ENCODE assay signal across 8 cellular contexts in genomic region chr14:74459289-74459946, GRCh38. TPM values are rescaled to one million over a fixed set of nuclear protein-coding genes. Genes with fewer than 3 reads are reported as not detected.
DNase-seq lines count a peak whose midpoint lies in the region; ATAC-seq and TF ChIP-seq lines count a peak whose summit lies in the region.

No MANE protein-coding gene starts in this region.

- no peak overlapping the region for H3K4me3 Mint-ChIP-seq in glutamatergic neuron (ENCODE audit: unreplicated experiment)

- peaks cover 11% of the 10 kb centered on the region for H3K36me3 Mint-ChIP-seq in glutamatergic neuron (ENCODE audit: unreplicated experiment)

- peaks cover 9% of the 10 kb centered on the region for H3K9me3 Mint-ChIP-seq in glutamatergic neuron (ENCODE audit: unreplicated experiment)

- TF ChIP-seq CTCF in glutamatergic neuron (IDR thresholded peaks at IDR 0.05; ENCODE audit: partially characterized antibody, unreplicated experiment), result peak; percentile 79

- ATAC-seq in HG03457 (IDR thresholded peaks at IDR 0.05; ENCODE audit: unreplicated experiment), result no peak
- ATAC-seq in GM18861 (IDR thresholded peaks at IDR 0.05; ENCODE audit: unreplicated experiment), result no peak

- H3K27ac Mint-ChIP-seq in glutamatergic neuron (ENCODE audit: unreplicated experiment), result peak overlapping the region; percentile 84

- H3K4me1 Mint-ChIP-seq in glutamatergic neuron (ENCODE audit: low read depth, unreplicated experiment), result peaks cover 17% of the 10 kb centered on the region

- H3K27me3 Mint-ChIP-seq in glutamatergic neuron (ENCODE audit: unreplicated experiment), result peaks cover 9% of the 10 kb centered on the region

- peak; percentile 2 for DNase-seq in NK-92 treated with Interleukin-12 subunit alpha and Interleukin-12 subunit beta, amount 100 ng/mL, for 24 hours (lab: John Stamatoyannopoulos, UW)
- DNase-seq in NK-92 (lab: John Stamatoyannopoulos, UW; ENCODE audit: unreplicated experiment) (no peak), NCI-H1694 treated with DMSO at 0.1 percent for 48 hours (lab: John Stamatoyannopoulos, UW) (peak; percentile 31), glutamatergic neuron (peak; percentile 81)
- peak; percentile 22 for DNase-seq in activated T-cell treated with anti-CD3 and anti-CD28 coated beads, Interleukin-2, amount 50 U/mL, for 1 hour
- DNase-seq in stimulated activated CD4-positive, alpha-beta T cell treated with anti-CD3 and anti-CD28 coated beads, Interleukin-15, amount 100 ng/mL, for 48 hours (ENCODE audit: low read depth in 2 of 2), result peak; percentile 3 to 5

RNA-seq across cellular contexts. Expression of gene SYNDIG1L, which starts 33.4 kb away (rescaled TPM):
- total RNA-seq in glutamatergic neuron (ENCODE audit: unreplicated experiment), result 1.5 TPM

RNA-seq across cellular contexts. Expression of gene NPC2, which starts 33.7 kb away (rescaled TPM):
- total RNA-seq in glutamatergic neuron (ENCODE audit: unreplicated experiment), result 17.6 TPM

RNA-seq across cellular contexts. Expression of gene ISCA2, which starts 34.1 kb away (rescaled TPM):
- total RNA-seq in glutamatergic neuron (ENCODE audit: unreplicated experiment), result 14.8 TPM
